In genomic region chr1:16352842-16353535, GRCh38 we compare ENCODE assay signal across 8 cellular contexts. TPM values are rescaled to one million over a fixed set of nuclear protein-coding genes. Genes with fewer than 3 reads are reported as not detected.
DNase-seq lines count a peak whose midpoint lies in the region; ATAC-seq and TF ChIP-seq lines count a peak whose summit lies in the region.

No MANE protein-coding gene starts in this region.

- H4K20me1 ChIP-seq in Karpas-422 (ENCODE audit: insufficient read depth, low read depth, low read length) = peaks cover 8% of the 10 kb centered on the region; the same call in 1 of the 2 replicates

- H3K4me3 ChIP-seq in Karpas-422 (ENCODE audit: low read length) (peak overlapping the region; percentile 95), colonic mucosa (peak overlapping the region; percentile 93)

- DNase-seq in CD14-positive monocyte (ENCODE audit: low spot score) (no peak), Karpas-422 (no peak), colonic mucosa (peak; percentile 39), myocyte (ENCODE audit: low read depth) (peak; percentile 3), DMS79 treated with DMSO at 0.1 percent for 48 hours (lab: John Stamatoyannopoulos, UW) (no peak)
- DNase-seq in stimulated activated CD4-positive, alpha-beta T cell treated with anti-CD3 and anti-CD28 coated beads, Interleukin-12 subunit alpha, Interleukin-12 subunit beta, amount 100 ng/mL, for 4 hours = no peak

- ATAC-seq in HG02938 (IDR thresholded peaks at IDR 0.05; ENCODE audit: unreplicated experiment) (no peak), HG03342 (IDR thresholded peaks at IDR 0.05; ENCODE audit: unreplicated experiment) (no peak)

- no peaks in the 10 kb centered on the region for H3K36me3 ChIP-seq in Karpas-422 (ENCODE audit: insufficient read depth, low read length)
- H3K36me3 ChIP-seq in colonic mucosa = no peaks in the 10 kb centered on the region

- H3K27ac Mint-ChIP-seq in CD14-positive monocyte = peak overlapping the region; percentile 87 to 96 (median 95)

- peak overlapping the region; percentile 94 for H3K9ac ChIP-seq in Karpas-422 (ENCODE audit: low read length)
- H3K9ac ChIP-seq in colonic mucosa (ENCODE audit: low read depth in 2 of 2, low read length in 2 of 2) = peak overlapping the region; percentile 77 to 95

- peak overlapping the region; percentile 38 for H2AFZ ChIP-seq in Karpas-422 (ENCODE audit: low read length)

- intact Hi-C loops in CD14-positive monocyte (cut with micrococcal nuclease) (loop anchor here in 1 of 2 donors (2.0 kb wide), 1 partner anchor 14 kb away; the partner anchor contains the start of gene SZRD1), colonic mucosa (cut with DNase I) (loop anchor here (10.0 kb wide), 1 partner anchor 98 kb away; no protein-coding TSS in a partner anchor)

- H3K9me2 ChIP-seq in Karpas-422 (replicated peaks; ENCODE audit: insufficient read depth, low read length) = no peaks in the 10 kb centered on the region

- peaks cover 33% of the 10 kb centered on the region for H3K4me1 Mint-ChIP-seq in CD14-positive monocyte

- H3K27ac ChIP-seq in Karpas-422 (ENCODE audit: low read length) = peak overlapping the region; percentile 37; the same call in 1 of the 2 replicates
- peak overlapping the region; percentile 85 for H3K27ac ChIP-seq in colonic mucosa

- no peaks in the 10 kb centered on the region for H3K9me3 Mint-ChIP-seq in CD14-positive monocyte

- peaks cover 42% of the 10 kb centered on the region for H3K79me2 ChIP-seq in Karpas-422 (ENCODE audit: low read length)

- H3K4me1 ChIP-seq in Karpas-422 (ENCODE audit: low read length) (peaks cover 26% of the 10 kb centered on the region), colonic mucosa (peaks cover 4% of the 10 kb centered on the region)

- peak overlapping the region; percentile 89 for H3K4me2 ChIP-seq in Karpas-422 (ENCODE audit: low read depth, low read length, poor library complexity, severe bottlenecking)

- H3K36me3 Mint-ChIP-seq in CD14-positive monocyte = peaks cover 0 to 2% of the 10 kb centered on the region in 2 donors

- TF ChIP-seq CTCF in CD14-positive monocyte (IDR thresholded peaks at IDR 0.05) (no peak), colonic mucosa (IDR thresholded peaks at IDR 0.05) (no peak)

- H3K27me3 Mint-ChIP-seq in CD14-positive monocyte (ENCODE audit: low read depth in 3 of 3) = no peaks in the 10 kb centered on the region

- H3K9me3 ChIP-seq in Karpas-422 (ENCODE audit: low read length) (no peaks in the 10 kb centered on the region), colonic mucosa (no peaks in the 10 kb centered on the region)

- peak overlapping the region; percentile 93 to 94 for H3K4me3 Mint-ChIP-seq in CD14-positive monocyte

- H3K27me3 ChIP-seq in Karpas-422 (ENCODE audit: low read length) (no peaks in the 10 kb centered on the region), colonic mucosa (no peaks in the 10 kb centered on the region)

RNA-seq across cellular contexts. Expression of gene FBXO42, which starts 0.7 kb away (rescaled TPM):
- 10 to 100 TPM; 11.6 to 16.9 TPM for polyA plus RNA-seq in CD14-positive monocyte
- 27.9 and 31.7 TPM in 2 replicates for total RNA-seq in Karpas-422 (2014; rRNA removed; shearing (Covaris generic); ENCODE audit: low replicate concordance)
- total RNA-seq in colonic mucosa (10 to 100 TPM; 15.0 to 17.8 TPM), myocyte (14.8 and 17.7 TPM in 2 replicates)
- 14.9 TPM for polyA plus RNA-seq in myocyte (2012)

RNA-seq across cellular contexts. Expression of gene SZRD1, which starts 14.1 kb away (rescaled TPM):
- polyA plus RNA-seq in CD14-positive monocyte = 10 to 100 TPM; 46.4 to 47.2 TPM
- 34.5 and 52.2 TPM in 2 replicates for total RNA-seq in Karpas-422 (2014; rRNA removed; shearing (Covaris generic); ENCODE audit: low replicate concordance)
- total RNA-seq in colonic mucosa (100 to 1,000 TPM; 119 to 140 TPM), myocyte (76.2 and 79.3 TPM in 2 replicates)
- polyA plus RNA-seq in myocyte (2012) = 96.6 TPM

Comparison
In these comparisons a context has a peak if more than half of its experiments do, and no peak if none do; other contexts are left out.
1. DNase-seq: peak in colonic mucosa (single experiment) and myocyte (single experiment); none in CD14-positive monocyte (single experiment), Karpas-422 (single experiment), DMS79 treated with DMSO at 0.1 percent for 48 hours (single experiment) and stimulated activated CD4-positive, alpha-beta T cell treated with anti-CD3 and anti-CD28 coated beads, Interleukin-12 subunit alpha, Interleukin-12 subunit beta, amount 100 ng/mL, for 4 hours (single experiment).